In the genomic region with DNA sequence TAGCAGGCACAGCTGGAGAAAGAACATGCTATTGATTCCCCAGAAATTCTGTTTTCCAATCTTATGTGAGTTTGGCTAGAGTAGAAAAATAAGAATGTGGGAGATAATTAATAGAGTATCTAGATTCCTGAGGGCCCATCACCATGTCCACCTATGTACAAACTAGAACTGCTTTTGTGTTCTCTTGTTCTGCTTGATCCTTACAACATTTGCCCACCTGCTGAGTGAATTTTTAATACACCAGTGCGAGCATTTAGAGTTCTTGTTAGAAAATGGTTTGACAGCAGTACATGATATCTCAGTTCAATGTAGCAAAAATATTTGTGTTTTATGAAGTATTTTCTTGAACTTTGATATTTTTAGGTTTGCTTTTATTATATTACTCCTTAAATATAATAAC, we compare ENCODE assay signal across 26 cellular contexts.
"Had no signal": no experiment of that assay in that cellular context is flagged by ENCODE, and none has a peak within 500 bp of the region (broad histone marks: within the 10 kb centered on the region; RNA-seq: fewer than 3 reads in every experiment).

No MANE protein-coding gene starts in this region.

- H3K4me1 ChIP-seq: parathyroid adenoma had no signal

- FAIRE-seq: endometrium, keratinocyte had no signal

- H3K36me3 ChIP-seq: brain microvascular endothelial cell, heart right ventricle, thyroid gland had no signal

- H3K9me3 Mint-ChIP-seq: activated CD4-positive, alpha-beta T cell treated with anti-CD3 and anti-CD28 coated beads, Interleukin-2, amount 10 ng/mL, durations not matched to agents 24 days and 14 days; activated CD8-positive, alpha-beta T cell treated with anti-CD3 and anti-CD28 coated beads for 36 hours; activated naive CD8-positive, alpha-beta T cell treated with anti-CD3 and anti-CD28 coated beads, Interleukin-2, amount 50 U/mL, for 24 hours; activated T-helper 1 cell treated with anti-CD3 and anti-CD28 coated beads, Interleukin-12 subunit alpha, Interleukin-12 subunit beta, Interleukin-2, Interleukin-4 antibody, amounts not matched to agents 30 ng/mL and 10 ng/mL and 1 ng/mL, durations not matched to agents 14 hours and 24 hours and 36 hours; dendritic cell treated with granulocyte-macrophage colony-stimulating factor and Interleukin-4, amounts not matched to agents 40 ng/mL and 50 ng/mL, for 4 days; memory B cell; nephron had no signal

- H3K27ac Mint-ChIP-seq: activated CD4-positive, alpha-beta T cell treated with anti-CD3 and anti-CD28 coated beads, Interleukin-2, amount 10 ng/mL, durations not matched to agents 24 days and 14 days; activated T-helper 1 cell treated with anti-CD3 and anti-CD28 coated beads, Interleukin-12 subunit alpha, Interleukin-12 subunit beta, Interleukin-2, Interleukin-4 antibody, amounts not matched to agents 30 ng/mL and 10 ng/mL and 1 ng/mL, durations not matched to agents 14 hours and 24 hours and 36 hours; dendritic cell treated with granulocyte-macrophage colony-stimulating factor and Interleukin-4, amounts not matched to agents 40 ng/mL and 50 ng/mL, for 4 days; nephron had no signal

- H2AFZ ChIP-seq: parathyroid adenoma had no signal

- H3K27me3 ChIP-seq: brain microvascular endothelial cell, thyroid gland had no signal

- H3K4me3 Mint-ChIP-seq: activated CD4-positive, alpha-beta T cell treated with anti-CD3 and anti-CD28 coated beads, Interleukin-2, amount 10 ng/mL, durations not matched to agents 24 days and 14 days; activated CD8-positive, alpha-beta memory T cell treated with anti-CD3 and anti-CD28 coated beads, Interleukin-2, amount 10 ng/mL, durations not matched to agents 7 days and 5 days; activated naive CD8-positive, alpha-beta T cell treated with anti-CD3 and anti-CD28 coated beads, Interleukin-2, amount 50 U/mL, for 24 hours; activated T-helper 1 cell treated with anti-CD3 and anti-CD28 coated beads, Interleukin-12 subunit alpha, Interleukin-12 subunit beta, Interleukin-2, Interleukin-4 antibody, amounts not matched to agents 30 ng/mL and 10 ng/mL and 1 ng/mL, durations not matched to agents 14 hours and 24 hours and 36 hours; dendritic cell treated with granulocyte-macrophage colony-stimulating factor and Interleukin-4, amounts not matched to agents 40 ng/mL and 50 ng/mL, for 4 days; memory B cell; nephron had no signal

- H3K27ac ChIP-seq: heart right ventricle, parathyroid adenoma, thyroid gland had no signal

- H3K4me1 Mint-ChIP-seq: nephron had no signal

- DNase-seq: activated CD4-positive, alpha-beta T cell treated with anti-CD3 and anti-CD28 coated beads, Interleukin-2, amount 10 ng/mL, durations not matched to agents 24 days and 14 days; activated CD8-positive, alpha-beta memory T cell treated with anti-CD3 and anti-CD28 coated beads, Interleukin-2, amount 10 ng/mL, durations not matched to agents 7 days and 5 days; activated CD8-positive, alpha-beta T cell treated with anti-CD3 and anti-CD28 coated beads for 36 hours; activated gamma-delta T cell; activated naive CD4-positive, alpha-beta T cell treated with anti-CD3 and anti-CD28 coated beads, Interleukin-2, amount 50 U/mL, for 16 hours; activated naive CD8-positive, alpha-beta T cell treated with anti-CD3 and anti-CD28 coated beads, Interleukin-2, amount 50 U/mL, for 24 hours; activated T-cell treated with anti-CD3 and anti-CD28 coated beads for 4 hours; aorta; brain microvascular endothelial cell; caudate nucleus; effector CD4-positive, alpha-beta T cell; heart right ventricle; left colon; nucleus accumbens; right cardiac atrium; stimulated activated CD4-positive, alpha-beta T cell treated with anti-CD3 and anti-CD28 coated beads, Interleukin-4, amount 100 ng/mL, for 4 hours; stimulated activated naive CD8-positive, alpha-beta T cell treated with anti-CD3 and anti-CD28 coated beads, Interleukin-15, Interleukin-2, amounts not matched to agents 100 U/mL and 50 U/mL, for 24 hours; T1000; thyroid gland had no signal

- H3K9me3 ChIP-seq: heart right ventricle, thyroid gland had no signal

- H3K9ac ChIP-seq: parathyroid adenoma had no signal

- H3K27me3 Mint-ChIP-seq: dendritic cell treated with granulocyte-macrophage colony-stimulating factor and Interleukin-4, amounts not matched to agents 40 ng/mL and 50 ng/mL, for 4 days had no signal

- H3K36me3 Mint-ChIP-seq: activated CD8-positive, alpha-beta memory T cell treated with anti-CD3 and anti-CD28 coated beads, Interleukin-2, amount 10 ng/mL, durations not matched to agents 7 days and 5 days; memory B cell had no signal

- H3K4me3 ChIP-seq: heart right ventricle, thyroid gland had no signal

- H3K79me2 ChIP-seq: parathyroid adenoma had no signal
